ENCODE assay signal across 18 cellular contexts in genomic region chr1:202498542-202498941, GRCh38.
"Had no signal": no experiment of that assay in that cellular context is flagged by ENCODE, and none has a peak within 500 bp of the region (broad histone marks: within the 10 kb centered on the region; RNA-seq: fewer than 3 reads in every experiment).

No MANE protein-coding gene starts in this region.

- ATAC-seq: activated CD8-positive, alpha-beta memory T cell treated with anti-CD3 and anti-CD28 coated beads, Interleukin-2, amount 10 ng/mL, durations not matched to agents 7 days and 5 days; gastroesophageal sphincter; natural killer cell treated with Interleukin-12 subunit alpha and Interleukin-12 subunit beta and Interleukin-15 and Interleukin-18, amount 100 ng/mL, for 72 hours; sciatic nerve; T-helper 17 cell had no signal

- H3K4me3 Mint-ChIP-seq: activated CD8-positive, alpha-beta memory T cell treated with anti-CD3 and anti-CD28 coated beads, Interleukin-2, amount 10 ng/mL, durations not matched to agents 7 days and 5 days; activated naive CD4-positive, alpha-beta T cell treated with anti-CD3 and anti-CD28 coated beads, Interleukin-2, amount 50 U/mL, for 24 hours; activated T-cell treated with anti-CD3 and anti-CD28 coated beads, Interleukin-2, amount 50 U/mL, for 24 hours; memory B cell; natural killer cell treated with Interleukin-12 subunit alpha and Interleukin-12 subunit beta and Interleukin-15 and Interleukin-18, amount 100 ng/mL, for 72 hours; T-helper 17 cell; type B pancreatic cell had no signal

- H3K27ac ChIP-seq: gastroesophageal sphincter, psoas muscle, suprapubic skin had no signal

- H3K4me1 Mint-ChIP-seq: activated CD8-positive, alpha-beta memory T cell treated with anti-CD3 and anti-CD28 coated beads, Interleukin-2, amount 10 ng/mL, durations not matched to agents 7 days and 5 days; activated naive CD4-positive, alpha-beta T cell treated with anti-CD3 and anti-CD28 coated beads, Interleukin-2, amount 50 U/mL, for 24 hours; memory B cell; T-helper 17 cell had no signal

- H3K9me3 ChIP-seq: gastroesophageal sphincter, left ventricle myocardium inferior, psoas muscle, suprapubic skin had no signal

- DNase-seq: activated CD4-positive, alpha-beta T cell treated with anti-CD3 and anti-CD28 coated beads, Interleukin-2, amount 50 U/mL, for 4 hours; activated CD8-positive, alpha-beta memory T cell treated with anti-CD3 and anti-CD28 coated beads, Interleukin-2, amount 10 ng/mL, durations not matched to agents 7 days and 5 days; activated effector memory CD4-positive, alpha-beta T cell treated with Interleukin-2 at 50 U/mL for 16 hours; activated T-cell treated with anti-CD3 and anti-CD28 coated beads, Interleukin-2, amount 50 U/mL, for 24 hours; amygdala; kidney; left ventricle myocardium inferior; nucleus accumbens; psoas muscle; stimulated activated naive CD4-positive, alpha-beta T cell treated with Interleukin-2 at 50 U/mL for 16 hours; T-helper 17 cell had no signal

- H3K27me3 ChIP-seq: gastroesophageal sphincter, suprapubic skin had no signal

- H3K4me3 ChIP-seq: gastroesophageal sphincter, left ventricle myocardium inferior, psoas muscle, suprapubic skin had no signal

- H3K9me3 Mint-ChIP-seq: activated naive CD4-positive, alpha-beta T cell treated with anti-CD3 and anti-CD28 coated beads, Interleukin-2, amount 50 U/mL, for 24 hours; activated T-cell treated with anti-CD3 and anti-CD28 coated beads, Interleukin-2, amount 50 U/mL, for 24 hours; memory B cell; natural killer cell treated with Interleukin-12 subunit alpha and Interleukin-12 subunit beta and Interleukin-15 and Interleukin-18, amount 100 ng/mL, for 72 hours; type B pancreatic cell had no signal

- H3K27ac Mint-ChIP-seq: activated CD8-positive, alpha-beta memory T cell treated with anti-CD3 and anti-CD28 coated beads, Interleukin-2, amount 10 ng/mL, durations not matched to agents 7 days and 5 days; activated naive CD4-positive, alpha-beta T cell treated with anti-CD3 and anti-CD28 coated beads, Interleukin-2, amount 50 U/mL, for 24 hours; activated T-cell treated with anti-CD3 and anti-CD28 coated beads, Interleukin-2, amount 50 U/mL, for 24 hours; memory B cell; natural killer cell treated with Interleukin-12 subunit alpha and Interleukin-12 subunit beta and Interleukin-15 and Interleukin-18, amount 100 ng/mL, for 72 hours; T-helper 17 cell; type B pancreatic cell had no signal

- H3K27me3 Mint-ChIP-seq: activated CD8-positive, alpha-beta memory T cell treated with anti-CD3 and anti-CD28 coated beads, Interleukin-2, amount 10 ng/mL, durations not matched to agents 7 days and 5 days; activated naive CD4-positive, alpha-beta T cell treated with anti-CD3 and anti-CD28 coated beads, Interleukin-2, amount 50 U/mL, for 24 hours; activated T-cell treated with anti-CD3 and anti-CD28 coated beads, Interleukin-2, amount 50 U/mL, for 24 hours; memory B cell; natural killer cell treated with Interleukin-12 subunit alpha and Interleukin-12 subunit beta and Interleukin-15 and Interleukin-18, amount 100 ng/mL, for 72 hours; T-helper 17 cell; type B pancreatic cell had no signal

- H3K4me1 ChIP-seq: suprapubic skin had no signal
